Comparison of ENCODE assay signal across 8 cellular contexts in genomic region chr3:19946832-19947548, GRCh38. TPM values are rescaled to one million over a fixed set of nuclear protein-coding genes. Genes with fewer than 3 reads are reported as not detected.
DNase-seq lines count a peak whose midpoint lies in the region; ATAC-seq, FAIRE-seq and TF ChIP-seq lines count a peak whose summit lies in the region.

RAB5A (plus strand) TSS chr3:19947097; CDS start chr3:19950899, 3,802 bp downstream.

- H3K36me3 Mint-ChIP-seq in astrocyte (ENCODE audit: low read depth, unreplicated experiment) = peaks cover 3% of the 10 kb centered on the region

- H3K9me3 ChIP-seq in astrocyte (ENCODE audit: insufficient read depth, low read depth, low read length) (no peaks in the 10 kb centered on the region), right cardiac atrium (ENCODE audit: control insufficient read depth, low read length) (no peaks in the 10 kb centered on the region), vagina (no peaks in the 10 kb centered on the region)

- peak within 1 kb of the TSS; percentile 96 for H3K4me3 ChIP-seq in astrocyte (ENCODE audit: insufficient read depth, low read depth, low read length)
- H3K4me3 ChIP-seq in right cardiac atrium (ENCODE audit: low read length) = peak within 1 kb of the TSS; percentile 84
- peak within 1 kb of the TSS; percentile 95 to 96 for H3K4me3 ChIP-seq in vagina

- peak; percentile 96 for ATAC-seq in GM18505 (IDR thresholded peaks at IDR 0.05; ENCODE audit: unreplicated experiment)
- ATAC-seq in HG02973 (IDR thresholded peaks at IDR 0.05; ENCODE audit: unreplicated experiment) = peak; percentile 96
- ATAC-seq in right cardiac atrium = peak; percentile 99

- H2AFZ ChIP-seq in astrocyte (ENCODE audit: low read depth, low read length) = peak within 1 kb of the TSS; percentile 85

- peak; percentile 74 for TF ChIP-seq POLR2A in GM18505 (IDR thresholded peaks at IDR 0.05; ENCODE audit: borderline replicate concordance, extremely low read depth, insufficient read depth, insufficient read length)
- peak in 1 of 2 donors; percentile 22 for TF ChIP-seq POLR2A in vagina (IDR thresholded peaks at IDR 0.05)

- H3K4me3 Mint-ChIP-seq in astrocyte (ENCODE audit: unreplicated experiment) = peak within 1 kb of the TSS; percentile 99

- H3K27ac Mint-ChIP-seq in astrocyte (ENCODE audit: unreplicated experiment) = peak within 1 kb of the TSS; percentile 100

- peak within 1 kb of the TSS; percentile 99 for H3K9ac ChIP-seq in astrocyte (ENCODE audit: low read length)

- H3K4me1 ChIP-seq in astrocyte (ENCODE audit: insufficient read depth, low read length) (peaks cover 13% of the 10 kb centered on the region), right cardiac atrium (ENCODE audit: control insufficient read depth, insufficient read depth, low read length) (no peaks in the 10 kb centered on the region), vagina (peaks cover 48% of the 10 kb centered on the region)

- H3K27me3 ChIP-seq in astrocyte (ENCODE audit: insufficient read depth, low read length) (no peaks in the 10 kb centered on the region), right cardiac atrium (ENCODE audit: control insufficient read depth, insufficient read depth) (no peaks in the 10 kb centered on the region), vagina (no peaks in the 10 kb centered on the region)

- peak; percentile 52 for FAIRE-seq in astrocyte (lab: Jason Lieb, UNC)

- peaks cover 48% of the 10 kb centered on the region for H3K79me2 ChIP-seq in astrocyte (ENCODE audit: insufficient read depth, low read length)

- peaks cover 3% of the 10 kb centered on the region for H3K9me3 Mint-ChIP-seq in astrocyte (ENCODE audit: unreplicated experiment)

- intact Hi-C loops in right cardiac atrium (cut with DNase I) (loop anchor here in 2 of 4 donors (5.0 to 10.0 kb wide), 2 partner anchors 95 to 238 kb away; partner anchors contain the start of genes SGO1 (in 2 of the 2) and KAT2B (in 1 of the 2)), vagina (cut with DNase I) (loop anchor here (5.0 kb wide), 1 partner anchor 85 kb away; no protein-coding TSS in a partner anchor)

- peak; percentile 99 for DNase-seq in NCI-H2029 (lab: John Stamatoyannopoulos, UW)
- DNase-seq in T-helper 22 cell (ENCODE audit: low read depth) = peak; percentile 94
- peak; percentile 97 for DNase-seq in astrocyte (ENCODE audit: low read depth)
- peak; percentile 98 to 99 (median 99) for DNase-seq in right cardiac atrium
- peak; percentile 98 for DNase-seq in putamen (ENCODE audit: low spot score)
- DNase-seq in vagina (ENCODE audit: extremely low spot score in 2 of 2) = peak; percentile 97 to 99

- peaks cover 6% of the 10 kb centered on the region for H3K4me1 Mint-ChIP-seq in astrocyte (ENCODE audit: low read depth, unreplicated experiment)

- WGBS in right cardiac atrium = under 1% methylated on average over 73 of the region's 73 CpGs

- peak within 1 kb of the TSS; percentile 96 for H3K27ac ChIP-seq in astrocyte (ENCODE audit: low read depth, low read length)
- H3K27ac ChIP-seq in right cardiac atrium (ENCODE audit: low read length) = peak within 1 kb of the TSS; percentile 92
- H3K27ac ChIP-seq in vagina = peak within 1 kb of the TSS; percentile 96

- TF ChIP-seq CTCF in astrocyte (IDR thresholded peaks at IDR 0.05; ENCODE audit: insufficient read depth, low read depth, low read length) (no peak), vagina (IDR thresholded peaks at IDR 0.05) (no peak)

- H4K20me1 ChIP-seq in astrocyte (ENCODE audit: insufficient read depth, low read length) = peaks cover 40% of the 10 kb centered on the region

- peak within 1 kb of the TSS; percentile 89 for H3K4me2 ChIP-seq in astrocyte (ENCODE audit: low read length)

- H3K36me3 ChIP-seq in astrocyte (ENCODE audit: insufficient read depth, low read length) (no peaks in the 10 kb centered on the region), vagina (peaks cover 0 to 7% of the 10 kb centered on the region in 2 donors)

- H3K27me3 Mint-ChIP-seq in astrocyte (ENCODE audit: low read depth, unreplicated experiment) = no peaks in the 10 kb centered on the region

RNA-seq across cellular contexts. Expression of gene RAB5A, which starts in this region (rescaled TPM):
- total RNA-seq in astrocyte = 105 and 106 TPM in 2 replicates
- 10 to 100 TPM; 45.2 to 71.3 (median 47.9) TPM for total RNA-seq in right cardiac atrium
- 32.5 TPM for polyA plus RNA-seq in right cardiac atrium
- total RNA-seq in vagina = 55.7 TPM

Comparison
In these comparisons a context has a peak if more than half of its experiments do, and no peak if none do; other contexts are left out.
1. Peak in every context shown above with its lines: DNase-seq, ATAC-seq, H3K4me3 ChIP-seq and H3K27ac ChIP-seq.